Comparison of ENCODE assay signal across 2 cellular contexts in the genomic region with DNA sequence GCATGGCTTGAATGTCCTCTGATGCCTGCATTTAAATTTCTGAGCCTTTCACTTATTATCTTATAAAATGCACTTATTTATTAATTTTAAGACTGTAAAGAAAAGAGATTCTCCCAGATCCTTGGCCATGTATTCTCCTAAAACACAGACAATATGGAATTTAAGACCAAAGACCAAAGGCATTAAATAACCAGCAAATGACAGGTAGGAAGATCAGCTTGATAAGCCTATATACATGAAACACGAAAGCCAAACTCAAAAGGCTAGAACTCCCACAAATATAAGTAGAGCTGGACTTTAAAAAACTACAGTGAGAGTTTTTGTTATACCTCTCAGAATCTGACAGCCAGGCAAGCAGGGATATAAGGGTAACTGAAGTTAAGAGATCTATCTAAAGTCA.
TF ChIP-seq lines count a peak whose summit lies in the region.

No MANE protein-coding gene starts in this region.

TF ChIP-seq in K562, 482 proteins besides CTCF, POLR2A, EP300 and RAD21 (continued from another document):
- TF ChIP-seq, protein P1, sequence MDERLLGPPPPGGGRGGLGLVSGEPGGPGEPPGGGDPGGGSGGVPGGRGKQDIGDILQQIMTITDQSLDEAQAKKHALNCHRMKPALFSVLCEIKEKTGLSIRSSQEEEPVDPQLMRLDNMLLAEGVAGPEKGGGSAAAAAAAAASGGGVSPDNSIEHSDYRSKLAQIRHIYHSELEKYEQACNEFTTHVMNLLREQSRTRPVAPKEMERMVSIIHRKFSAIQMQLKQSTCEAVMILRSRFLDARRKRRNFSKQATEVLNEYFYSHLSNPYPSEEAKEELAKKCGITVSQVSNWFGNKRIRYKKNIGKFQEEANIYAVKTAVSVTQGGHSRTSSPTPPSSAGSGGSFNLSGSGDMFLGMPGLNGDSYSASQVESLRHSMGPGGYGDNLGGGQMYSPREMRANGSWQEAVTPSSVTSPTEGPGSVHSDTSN (CRISPR knock-in tag; IDR thresholded peaks at IDR 0.05; ENCODE audit: low read depth): no peak
- TF ChIP-seq, protein P1 (tag; conservative IDR thresholded peaks at IDR 0.05; ENCODE audit: low read depth): 0 out of 2 replicates have a peak, but pooled peaks have one; percentile 26
- TF ChIP-seq MEIS2 (IDR thresholded peaks at IDR 0.05; ENCODE audit: partially characterized antibody): peak; percentile 57
- no peak for TF ChIP-seq EGR1 (conservative IDR thresholded peaks at IDR 0.05)
- no peak for TF ChIP-seq ZNF444 (CRISPR knock-in tag; IDR thresholded peaks at IDR 0.05)

TF ChIP-seq in HEK293T, 16 proteins besides CTCF, POLR2A, EP300 and RAD21 (continued from another document):
- TF ChIP-seq BHLHE40 (IDR thresholded peaks at IDR 0.05; ENCODE audit: borderline replicate concordance) (no peak), FOXA1 (IDR thresholded peaks at IDR 0.05) (no peak), NFRKB (IDR thresholded peaks at IDR 0.05) (no peak), ZNF384 (IDR thresholded peaks at IDR 0.05) (no peak), FOXM1 (IDR thresholded peaks at IDR 0.05; ENCODE audit: borderline replicate concordance) (no peak), ARNT (IDR thresholded peaks at IDR 0.05) (no peak), ELF4 (IDR thresholded peaks at IDR 0.05) (no peak), L3MBTL2 (conservative IDR thresholded peaks at IDR 0.05) (no peak), FOXK2 (IDR thresholded peaks at IDR 0.05) (no peak), HDGF (IDR thresholded peaks at IDR 0.05; ENCODE audit: borderline replicate concordance) (no peak), SP1 (IDR thresholded peaks at IDR 0.05) (no peak), CTBP1 (IDR thresholded peaks at IDR 0.05; ENCODE audit: borderline replicate concordance) (no peak)
